ENCODE assay signal across 32 cellular contexts in the genomic region with DNA sequence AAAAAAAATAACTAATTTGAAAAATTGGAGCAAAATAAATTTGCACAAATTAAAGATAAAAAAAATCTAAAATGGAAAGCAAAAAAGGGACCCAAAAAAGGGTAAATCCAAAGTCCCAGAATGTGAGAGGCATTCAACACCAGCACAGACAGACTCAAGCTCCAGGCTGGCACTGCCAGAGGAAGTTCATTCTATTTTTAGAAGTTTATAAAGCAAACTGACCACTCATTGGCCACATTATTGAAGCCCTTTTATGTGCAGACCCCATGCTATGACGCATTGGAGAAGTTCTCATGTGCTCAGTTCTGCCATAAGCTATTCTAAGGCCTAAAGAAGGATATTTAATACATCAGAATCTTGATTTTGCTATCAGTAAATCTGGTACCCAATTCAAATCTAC. TPM values are rescaled to one million over a fixed set of nuclear protein-coding genes. Genes with fewer than 3 reads are reported as not detected.
DNase-seq lines count a peak whose midpoint lies in the region; ATAC-seq, FAIRE-seq and TF ChIP-seq lines count a peak whose summit lies in the region.
"Had no signal": no experiment of that assay in that cellular context is flagged by ENCODE, and none has a peak within 500 bp of the region (broad histone marks: within the 10 kb centered on the region; RNA-seq: fewer than 3 reads in every experiment).

No MANE protein-coding gene starts in this region.

- no peaks in the 10 kb centered on the region for H4K20me1 ChIP-seq in HepG2 (ENCODE audit: insufficient read depth, low read length)

- TF ChIP-seq POLR2A in esophagus muscularis mucosa (IDR thresholded peaks at IDR 0.05; ENCODE audit: low read depth) (no peak), stomach (IDR thresholded peaks at IDR 0.05) (no peak), HepG2 (IDR thresholded peaks at IDR 0.05; ENCODE audit: insufficient read depth in 1 of 2, low read depth in 2 of 2, low read length in 2 of 2) (no peak)

- H3K27ac ChIP-seq in esophagus muscularis mucosa (replicated peaks in 1 of 4), result peak overlapping the region; percentile 74 to 80 (median 75)
- peak overlapping the region; percentile 70 for H3K27ac ChIP-seq in muscle layer of duodenum (ENCODE audit: low read length)
- H3K27ac ChIP-seq in stomach, result peak overlapping the region in 3 of 5 donors; percentile 38 to 58 (median 55)
- H3K27ac ChIP-seq in HepG2 (ENCODE audit: extremely low read length, insufficient read depth, low read length), result no peak overlapping the region
- H3K27ac ChIP-seq: 22Rv1, brain microvascular endothelial cell, C4-2B, pancreas, tibial nerve had no signal

- H3K4me1 ChIP-seq in esophagus muscularis mucosa (peaks cover 4 to 44% (median 40%) of the 10 kb centered on the region in 4 donors), muscle layer of duodenum (ENCODE audit: control insufficient read depth in 1 of 2, insufficient read depth in 2 of 2, low read length in 2 of 2) (peaks cover 0 to 28% of the 10 kb centered on the region in 2 donors), stomach (peaks cover 0 to 14% (median 0%) of the 10 kb centered on the region in 4 donors), HepG2 (ENCODE audit: insufficient read depth, low read length) (no peaks in the 10 kb centered on the region)
- H3K4me1 ChIP-seq: Caco-2, pancreas had no signal

- WGBS in esophagus muscularis mucosa, result 63% methylated on average over 1 of the region's 1 CpG
- WGBS in stomach, 5 donors, result 64 to 72% (median 69%) methylated on average over 1 of the region's 1 CpG
- WGBS in HepG2 (ENCODE audit: low lambda C conversion rate), result 0% methylated on average over 1 of the region's 1 CpG

- in situ Hi-C loops in HepG2 (cut with HindIII; ENCODE audit: extremely low pct_ligation_motif_present, low pct_unique_long_range_greater_than_20kb), result no loop called here

- ATAC-seq in sciatic nerve (no peak), HG03521 (IDR thresholded peaks at IDR 0.05; ENCODE audit: unreplicated experiment) (no peak), HepG2 (no peak)
- ATAC-seq: natural killer cell treated with Interleukin-12 subunit alpha and Interleukin-12 subunit beta and Interleukin-15 and Interleukin-18, amount 100 ng/mL, for 72 hours; PC-3 had no signal

- no peak for TF ChIP-seq RAD21 in HepG2 (CRISPR knock-in tag; IDR thresholded peaks at IDR 0.05)

- no peak for TF ChIP-seq EP300 in esophagus muscularis mucosa (IDR thresholded peaks at IDR 0.05)
- no peak for TF ChIP-seq EP300 in stomach (IDR thresholded peaks at IDR 0.05)
- no peak for TF ChIP-seq EP300 in HepG2 (IDR thresholded peaks at IDR 0.05; ENCODE audit: low read depth in 2 of 2, low read length in 2 of 2)
- no peak for TF ChIP-seq EP300 in HepG2 (CRISPR knock-in tag; IDR thresholded peaks at IDR 0.05; ENCODE audit: borderline replicate concordance)

- H3K9me3 ChIP-seq in esophagus muscularis mucosa (no peaks in the 10 kb centered on the region), muscle layer of duodenum (ENCODE audit: control insufficient read depth in 1 of 2, low read length in 2 of 2) (no peaks in the 10 kb centered on the region), stomach (no peaks in the 10 kb centered on the region), HepG2 (ENCODE audit: low read length) (peaks cover 5% of the 10 kb centered on the region; the same call in 1 of the 2 replicates)
- H3K9me3 ChIP-seq: Caco-2, pancreas had no signal

- intact Hi-C loops in esophagus muscularis mucosa (cut with DNase I) (no loop called here), stomach (cut with DNase I; ENCODE audit: low total_unique reads) (no loop called here), sciatic nerve (cut with DNase I) (no loop called here), HepG2 (cut with micrococcal nuclease; ENCODE audit: unreplicated experiment) (no loop called here)

- no peak overlapping the region for H3K4me2 ChIP-seq in HepG2 (ENCODE audit: low read depth, low read length)

- H2AFZ ChIP-seq in HepG2 (ENCODE audit: low read length), result no peak overlapping the region

- H3K27me3 ChIP-seq in esophagus muscularis mucosa (no peaks in the 10 kb centered on the region), muscle layer of duodenum (ENCODE audit: low read depth, low read length) (no peaks in the 10 kb centered on the region), stomach (no peaks in the 10 kb centered on the region), HepG2 (ENCODE audit: control insufficient read depth in 1 of 2, insufficient read depth in 2 of 2, low read length in 2 of 2) (no peaks in the 10 kb centered on the region; a peak in 1 of 5 replicates)
- H3K27me3 ChIP-seq: brain microvascular endothelial cell, dorsolateral prefrontal cortex, pancreas, tibial nerve had no signal

- FAIRE-seq in HepG2 (lab: Jason Lieb, UNC), result no peak
- FAIRE-seq: G401.6, pancreas had no signal

- DNase-seq in Daoy (ENCODE audit: low read depth), result peak; percentile 13
- DNase-seq in esophagus muscularis mucosa (ENCODE audit: extremely low spot score), result no peak
- no peak for DNase-seq in stomach
- no peak for DNase-seq in sciatic nerve (ENCODE audit: low spot score)
- DNase-seq in NAMALWA (ENCODE audit: low spot score), result no peak
- DNase-seq in HepG2 (ENCODE audit: low spot score), result no peak
- DNase-seq: activated CD4-positive, alpha-beta memory T cell treated with anti-CD3 and anti-CD28 coated beads, Interleukin-2, amount 10 ng/mL, durations not matched to agents 7 days and 5 days; activated CD4-positive, CD25-positive, alpha-beta regulatory T cell treated with anti-CD3 and anti-CD28 coated beads, Interleukin-2, amount 50 U/mL, for 72 hours; activated CD8-positive, alpha-beta memory T cell treated with anti-CD3 and anti-CD28 coated beads, Interleukin-2, amount 50 U/mL, for 4 hours; activated naive CD4-positive, alpha-beta T cell treated with anti-CD3 and anti-CD28 coated beads for 36 hours; brain microvascular endothelial cell; Caco-2; cerebellar nuclear complex; DMS53; dorsolateral prefrontal cortex; HCEC 1CT; Kasumi-1; NCI-H1417 treated with DMSO at 0.1 percent for 48 hours; NCI-H2029 treated with DMSO at 0.1 percent for 48 hours; NCI-H2227 treated with DMSO at 0.1 percent for 48 hours; NCI-H526 treated with DMSO at 0.1 percent for 48 hours; pancreas; PC-3; stimulated activated CD4-positive, alpha-beta T cell treated with anti-CD3 and anti-CD28 coated beads, Interleukin-1b, Interleukin-23, amount 100 ng/mL, for 48 hours had no signal

- H3K9ac ChIP-seq in HepG2 (ENCODE audit: insufficient read depth, low read depth, low read length), result no peak overlapping the region

- H3K36me3 ChIP-seq in esophagus muscularis mucosa, result no peaks in the 10 kb centered on the region
- no peaks in the 10 kb centered on the region for H3K36me3 ChIP-seq in muscle layer of duodenum (ENCODE audit: control insufficient read depth in 1 of 2, insufficient read depth in 2 of 2, low read length in 2 of 2)
- no peaks in the 10 kb centered on the region for H3K36me3 ChIP-seq in stomach
- H3K36me3 ChIP-seq in HepG2 (replicated peaks in 1 of 2; ENCODE audit: control insufficient read depth in 1 of 2, insufficient read depth in 2 of 2, low read length in 2 of 2), result no peaks in the 10 kb centered on the region
- H3K36me3 ChIP-seq: brain microvascular endothelial cell, pancreas, tibial nerve had no signal

- H3K4me3 ChIP-seq in esophagus muscularis mucosa (no peak overlapping the region), muscle layer of duodenum (ENCODE audit: low read depth in 1 of 2, low read length in 2 of 2) (no peak overlapping the region), stomach (no peak overlapping the region), HepG2 (replicated peaks in 1 of 3; ENCODE audit: insufficient read depth in 1 of 3, low read depth in 2 of 3, low read length in 3 of 3) (no peak overlapping the region)
- H3K4me3 ChIP-seq: dorsolateral prefrontal cortex, pancreas, tibial nerve had no signal

- TF ChIP-seq CTCF in esophagus muscularis mucosa (IDR thresholded peaks at IDR 0.05) (no peak), stomach (IDR thresholded peaks at IDR 0.05) (no peak), HepG2 (CRISPR knock-in tag; IDR thresholded peaks at IDR 0.05) (no peak)

- POLR2A ChIA-PET in HepG2 (lab: Yijun Ruan, JAX), result no interaction called here

- CTCF ChIA-PET in HepG2 (lab: Yijun Ruan, JAX; ENCODE audit: low intra/inter-chr PET ratio, low total read pairs), result no interaction called here

- no TSS peak for BruUV-seq in HepG2 (replicated peaks; lab: Mats Ljungman, UMichigan)

- no peaks in the 10 kb centered on the region for H3K79me2 ChIP-seq in HepG2 (ENCODE audit: insufficient read depth, low read length)

TF ChIP-seq in HepG2, 621 proteins besides CTCF, POLR2A, EP300 and RAD21 (continues in another document):
- TF ChIP-seq ZKSCAN1 (IDR thresholded peaks at IDR 0.05; ENCODE audit: low read length), result no peak

RNA-seq across cellular contexts. Expression of a gene that starts 17.6 kb away (rescaled TPM):
- total RNA-seq in Daoy (2014; rRNA removed; shearing (Covaris generic)), result 4.4 and 5.0 TPM in 2 replicates
- total RNA-seq in esophagus muscularis mucosa, result 100 to 1,000 TPM in 1 of 4 donors, 10 to 100 TPM in 3; 87.2 to 119 (median 90.8) TPM
- 10 to 100 TPM in 4 of 5 donors, 1 to 10 TPM in 1; 9.8 to 51.3 (median 32.2) TPM for total RNA-seq in stomach
- polyA plus RNA-seq in stomach, result 10 to 100 TPM in 1 of 3 donors, 1 to 10 TPM in 2; 5.2 to 17.5 (median 8.8) TPM
- total RNA-seq in sciatic nerve, result 114 TPM
- not detected in 2 replicates for total RNA-seq in HepG2 (2016; rRNA removed; fragmentation: Illumina TruSeq; extraction: Trizol)
- not detected in 2 replicates for total RNA-seq in HepG2 (2016; cell fraction: cytosol; rRNA removed; fragmentation: Illumina TruSeq; extraction: Trizol; ENCODE audit: low read depth)
- total RNA-seq in HepG2 (2016; cell fraction: insoluble cytoplasmic fraction; rRNA removed; fragmentation: Illumina TruSeq; extraction: Trizol), result not detected in 2 replicates
- total RNA-seq in HepG2 (2016; cell fraction: membrane; rRNA removed; fragmentation: Illumina TruSeq; extraction: Trizol), result not detected in 2 replicates
- total RNA-seq in HepG2 (2016; cell fraction: nucleus; rRNA removed; fragmentation: Illumina TruSeq; extraction: Trizol), result not detected in 2 replicates
- polyA plus RNA-seq in HepG2 (2011; rRNA removed), result 0.04 TPM in 1 of 2 replicates, not detected in the other
- 0.08 TPM in 1 of 2 replicates, not detected in the other for polyA plus RNA-seq in HepG2 (2011; cell fraction: cytosol; rRNA removed)
- 0.03 and 0.05 TPM in 2 replicates for polyA plus RNA-seq in HepG2 (2011; cell fraction: nucleus; rRNA removed)
- polyA plus RNA-seq in HepG2 (2012), result not detected in 2 replicates
- not detected in 2 replicates for polyA plus RNA-seq in HepG2 (2016; cell fraction: cytosol; fragmentation: Illumina TruSeq; extraction: Trizol; ENCODE audit: low read depth)
- not detected in 2 replicates for polyA plus RNA-seq in HepG2 (2016; cell fraction: insoluble cytoplasmic fraction; fragmentation: Illumina TruSeq; extraction: Trizol; ENCODE audit: low read depth)
- polyA plus RNA-seq in HepG2 (2016; cell fraction: membrane; fragmentation: Illumina TruSeq; extraction: Trizol; ENCODE audit: low read depth), result not detected in 2 replicates
- polyA plus RNA-seq in HepG2 (2016; cell fraction: nucleus; fragmentation: Illumina TruSeq; extraction: Trizol; ENCODE audit: insufficient read depth, low read depth), result not detected in 2 replicates
- 0.30 TPM in 1 of 2 replicates, not detected in the other for polyA minus RNA-seq in HepG2 (2011; rRNA and poly(A)+ RNA removed; ENCODE audit: low replicate concordance)
- not detected in 2 replicates for polyA minus RNA-seq in HepG2 (2011; cell fraction: cytosol; rRNA and poly(A)+ RNA removed)
- 0.39 TPM in 1 of 2 replicates, not detected in the other for polyA minus RNA-seq in HepG2 (2011; cell fraction: nucleus; rRNA and poly(A)+ RNA removed)
- total RNA-seq: activated CD4-positive, alpha-beta memory T cell treated with anti-CD3 and anti-CD28 coated beads, Interleukin-2, amount 10 ng/mL, durations not matched to agents 7 days and 5 days; mononuclear cell had no signal
